ENCODE assay signal across 8 cellular contexts in genomic region chr3:197749315-197749600, GRCh38. TPM values are rescaled to one million over a fixed set of nuclear protein-coding genes. Genes with fewer than 3 reads are reported as not detected.
DNase-seq lines count a peak whose midpoint lies in the region; ATAC-seq and TF ChIP-seq lines count a peak whose summit lies in the region.

No MANE protein-coding gene starts in this region.

- POLR2A ChIA-PET in activated naive CD8-positive, alpha-beta T cell treated with anti-CD3 and anti-CD28 coated beads, Interleukin-2, amount 10 ng/mL, durations not matched to agents 7 days and 5 days (lab: Charles Lee): interaction anchor here (1.1 to 1.9 kb wide), 2 partner anchors 12 to 42 kb away, joined by 5 to 13 read pairs; partner anchors contain the start of genes LRCH3 and RUBCN

- peak overlapping the region; percentile 79 for H3K4me3 ChIP-seq in BLaER1
- H3K4me3 ChIP-seq in right cardiac atrium (ENCODE audit: low read length): peak overlapping the region; percentile 82
- H3K4me3 ChIP-seq in gastrocnemius medialis: peak overlapping the region; percentile 78 to 93 (median 85)

- no peak for TF ChIP-seq POLR2A in gastrocnemius medialis (IDR thresholded peaks at IDR 0.05)

- H3K36me3 ChIP-seq in BLaER1 (no peaks in the 10 kb centered on the region), gastrocnemius medialis (no peaks in the 10 kb centered on the region)

- H3K9me3 ChIP-seq in BLaER1 (no peaks in the 10 kb centered on the region), right cardiac atrium (ENCODE audit: control insufficient read depth, low read length) (no peaks in the 10 kb centered on the region), gastrocnemius medialis (no peaks in the 10 kb centered on the region)

- H4K20me1 ChIP-seq in BLaER1: peaks cover 39% of the 10 kb centered on the region

- H3K9ac ChIP-seq in BLaER1: peak overlapping the region; percentile 93

- H3K27ac Mint-ChIP-seq in activated naive CD8-positive, alpha-beta T cell treated with anti-CD3 and anti-CD28 coated beads, Interleukin-2, amount 10 ng/mL, durations not matched to agents 7 days and 5 days: peak overlapping the region; percentile 92

- WGBS in right cardiac atrium: under 1% methylated on average over 18 of the region's 18 CpGs

- H3K4me1 ChIP-seq in BLaER1 (peaks cover 42% of the 10 kb centered on the region), right cardiac atrium (ENCODE audit: control insufficient read depth, insufficient read depth, low read length) (peaks cover 4% of the 10 kb centered on the region), gastrocnemius medialis (peaks cover 53 to 67% of the 10 kb centered on the region in 2 donors)

- no peak for TF ChIP-seq CTCF in gastrocnemius medialis (IDR thresholded peaks at IDR 0.05 in 4 of 5, conservative IDR thresholded peaks at IDR 0.05 in 1 of 5)

- no peaks in the 10 kb centered on the region for H3K27me3 Mint-ChIP-seq in activated naive CD8-positive, alpha-beta T cell treated with anti-CD3 and anti-CD28 coated beads, Interleukin-2, amount 10 ng/mL, durations not matched to agents 7 days and 5 days

- intact Hi-C loops in right cardiac atrium (cut with DNase I): no loop called here
- intact Hi-C loops in gastrocnemius medialis (cut with DNase I; ENCODE audit: low total_unique reads): loop anchor here (1.0 kb wide), 2 partner anchors 12 to 37 kb away; no protein-coding TSS in a partner anchor

- in situ Hi-C loops in gastrocnemius medialis (cut with MboI; ENCODE audit: low sequenced_read_pairs in 4 of 4): no loop called here

- no peaks in the 10 kb centered on the region for H3K9me3 Mint-ChIP-seq in activated naive CD8-positive, alpha-beta T cell treated with anti-CD3 and anti-CD28 coated beads, Interleukin-2, amount 10 ng/mL, durations not matched to agents 7 days and 5 days

- DNase-seq in NCI-H82 treated with DMSO at 0.1 percent for 48 hours (lab: John Stamatoyannopoulos, UW; ENCODE audit: unreplicated experiment) (peak; percentile 61), right cardiac atrium (no peak), gastrocnemius medialis (peak; percentile 51 to 74), NCI-H187 treated with DMSO at 0.1 percent for 48 hours (lab: John Stamatoyannopoulos, UW) (no peak)
- DNase-seq in activated naive CD8-positive, alpha-beta T cell treated with anti-CD3 and anti-CD28 coated beads, Interleukin-2, amount 10 ng/mL, durations not matched to agents 7 days and 5 days: no peak

- H3K27me3 ChIP-seq in BLaER1: no peaks in the 10 kb centered on the region
- no peaks in the 10 kb centered on the region for H3K27me3 ChIP-seq in right cardiac atrium (ENCODE audit: control insufficient read depth, insufficient read depth)
- no peaks in the 10 kb centered on the region for H3K27me3 ChIP-seq in gastrocnemius medialis

- H3K27ac ChIP-seq in BLaER1 (peak overlapping the region; percentile 87; the same call in 1 of the 2 replicates), right cardiac atrium (ENCODE audit: low read length) (peak overlapping the region; percentile 87), gastrocnemius medialis (peak overlapping the region; percentile 93 to 100 (median 100))

- peak overlapping the region; percentile 96 for H3K4me3 Mint-ChIP-seq in activated naive CD8-positive, alpha-beta T cell treated with anti-CD3 and anti-CD28 coated beads, Interleukin-2, amount 10 ng/mL, durations not matched to agents 7 days and 5 days

- peaks cover 2% of the 10 kb centered on the region for H3K36me3 Mint-ChIP-seq in activated naive CD8-positive, alpha-beta T cell treated with anti-CD3 and anti-CD28 coated beads, Interleukin-2, amount 10 ng/mL, durations not matched to agents 7 days and 5 days

- peak; percentile 30 for ATAC-seq in GM18909 (IDR thresholded peaks at IDR 0.05; ENCODE audit: poor library complexity, unreplicated experiment)
- peak; percentile 15 for ATAC-seq in HG03108 (IDR thresholded peaks at IDR 0.05; ENCODE audit: unreplicated experiment)
- ATAC-seq in activated naive CD8-positive, alpha-beta T cell treated with anti-CD3 and anti-CD28 coated beads, Interleukin-2, amount 10 ng/mL, durations not matched to agents 7 days and 5 days (ENCODE audit: low read depth): peak; percentile 65
- ATAC-seq in right cardiac atrium: peak; percentile 27 to 47
- ATAC-seq in gastrocnemius medialis: peak; percentile 53 to 55

- H3K4me1 Mint-ChIP-seq in activated naive CD8-positive, alpha-beta T cell treated with anti-CD3 and anti-CD28 coated beads, Interleukin-2, amount 10 ng/mL, durations not matched to agents 7 days and 5 days: peaks cover 20% of the 10 kb centered on the region

- peak overlapping the region; percentile 95 for H3K4me2 ChIP-seq in BLaER1

RNA-seq across cellular contexts. Expression of gene FYTTD1, which starts 0.4 kb away (rescaled TPM):
- total RNA-seq in activated naive CD8-positive, alpha-beta T cell treated with anti-CD3 and anti-CD28 coated beads, Interleukin-2, amount 10 ng/mL, durations not matched to agents 7 days and 5 days: 10 to 100 TPM; 38.0 to 48.8 TPM
- total RNA-seq in right cardiac atrium: 10 to 100 TPM; 50.1 to 61.0 (median 58.2) TPM
- 17.2 TPM for polyA plus RNA-seq in right cardiac atrium
- total RNA-seq in gastrocnemius medialis: 100 to 1,000 TPM in 3 of 4 donors, 10 to 100 TPM in 1; 77.7 to 184 (median 111) TPM

RNA-seq across cellular contexts. Expression of gene RUBCN, which starts 12.6 kb away (rescaled TPM):
- 10 to 100 TPM; 55.1 to 55.8 TPM for total RNA-seq in activated naive CD8-positive, alpha-beta T cell treated with anti-CD3 and anti-CD28 coated beads, Interleukin-2, amount 10 ng/mL, durations not matched to agents 7 days and 5 days
- total RNA-seq in right cardiac atrium: 10 to 100 TPM; 17.7 to 21.1 (median 19.7) TPM
- 13.4 TPM for polyA plus RNA-seq in right cardiac atrium
- 10 to 100 TPM; 15.6 to 33.1 (median 21.6) TPM for total RNA-seq in gastrocnemius medialis

RNA-seq across cellular contexts. Expression of gene LRCH3, which starts 41.8 kb away (rescaled TPM):
- 10 to 100 TPM; 67.1 to 83.4 TPM for total RNA-seq in activated naive CD8-positive, alpha-beta T cell treated with anti-CD3 and anti-CD28 coated beads, Interleukin-2, amount 10 ng/mL, durations not matched to agents 7 days and 5 days
- total RNA-seq in right cardiac atrium (10 to 100 TPM; 23.1 to 27.0 (median 25.1) TPM), gastrocnemius medialis (100 to 1,000 TPM in 1 of 4 donors, 10 to 100 TPM in 3; 18.0 to 126 (median 26.7) TPM)
- polyA plus RNA-seq in right cardiac atrium: 16.3 TPM

Comparison
In these comparisons a context has a peak if more than half of its experiments do, and no peak if none do; other contexts are left out.
1. ATAC-seq: peak in every context shown above with its lines; median percentile 65 in activated naive CD8-positive, alpha-beta T cell treated with anti-CD3 and anti-CD28 coated beads, Interleukin-2, amount 10 ng/mL, durations not matched to agents 7 days and 5 days; 54 in gastrocnemius medialis; 37 in right cardiac atrium; 30 in GM18909; 15 in HG03108.
2. DNase-seq: peak in NCI-H82 treated with DMSO at 0.1 percent for 48 hours (single experiment) and gastrocnemius medialis (2 of 2); none in activated naive CD8-positive, alpha-beta T cell treated with anti-CD3 and anti-CD28 coated beads, Interleukin-2, amount 10 ng/mL, durations not matched to agents 7 days and 5 days (single experiment), right cardiac atrium (0 of 3) and NCI-H187 treated with DMSO at 0.1 percent for 48 hours (single experiment).
3. Peak in every context shown above with its lines, with median percentiles within 50 percentile points of each other: H3K27ac ChIP-seq and H3K4me3 ChIP-seq.